In genomic region chr7:27148776-27149641, GRCh38 we compare ENCODE assay signal across 11 cellular contexts. TPM values are rescaled to one million over a fixed set of nuclear protein-coding genes. Genes with fewer than 3 reads are reported as not detected.
DNase-seq lines count a peak whose midpoint lies in the region; ATAC-seq and TF ChIP-seq lines count a peak whose summit lies in the region.
"Had no signal": no experiment of that assay in that cellular context is flagged by ENCODE, and none has a peak within 500 bp of the region (broad histone marks: within the 10 kb centered on the region; RNA-seq: fewer than 3 reads in every experiment).

No MANE protein-coding gene starts in this region.

- DNase-seq in activated T-cell treated with anti-CD3 and anti-CD28 coated beads, Interleukin-2, amount 50 U/mL, for 24 hours = peak; percentile 30
- DNase-seq in activated T-cell treated with anti-CD3 and anti-CD28 coated beads, Interleukin-2, amount 50 U/mL, for 48 hours = no peak
- DNase-seq in RWPE2 (ENCODE audit: low spot score) = no peak
- peak in 1 of 2 donors; percentile 71 for DNase-seq in left lung
- DNase-seq in upper lobe of left lung = peak in 1 of 2 donors; percentile 68
- no peak for DNase-seq in activated CD4-positive, alpha-beta T cell treated with anti-CD3 and anti-CD28 coated beads for 48 hours
- no peak for DNase-seq in stimulated activated CD4-positive, alpha-beta T cell treated with anti-CD3 and anti-CD28 coated beads, Interleukin-4, amount 100 ng/mL, for 24 hours
- DNase-seq: T1000 had no signal

- H3K27me3 Mint-ChIP-seq in activated T-cell treated with anti-CD3 and anti-CD28 coated beads, Interleukin-2, amount 50 U/mL, for 24 hours = peaks cover 96% of the 10 kb centered on the region

- no peak for TF ChIP-seq POLR2A in upper lobe of left lung (IDR thresholded peaks at IDR 0.05)

- intact Hi-C loops in left lung (cut with DNase I) = no loop called here

- no peaks in the 10 kb centered on the region for H3K27me3 ChIP-seq in RWPE2 (ENCODE audit: insufficient read depth, poor library complexity, severe bottlenecking)
- peaks cover 71 to 100% of the 10 kb centered on the region in 2 donors for H3K27me3 ChIP-seq in left lung
- H3K27me3 ChIP-seq in upper lobe of left lung = peaks cover 0 to 53% (median 32%) of the 10 kb centered on the region in 4 donors

- ATAC-seq in RWPE2 (ENCODE audit: low read depth) (peak; percentile 4; the same call in 1 of the 3 replicates), left lung (no peak), upper lobe of left lung (ENCODE audit: low FRiP score in 2 of 2) (no peak), GM18520 (IDR thresholded peaks at IDR 0.05; ENCODE audit: unreplicated experiment) (no peak)
- ATAC-seq: activated naive CD4-positive, alpha-beta T cell treated with anti-CD3 and anti-CD28 coated beads, Interleukin-2, amount 50 U/mL, for 72 hours; CD8-positive, alpha-beta T cell had no signal

- H3K4me3 ChIP-seq in RWPE2 (ENCODE audit: severe bottlenecking) = peak overlapping the region; percentile 38
- H3K4me3 ChIP-seq in left lung = peak overlapping the region; percentile 41 to 46
- H3K4me3 ChIP-seq in upper lobe of left lung = peak overlapping the region in 3 of 4 donors; percentile 24 to 74 (median 62)

- H3K27ac ChIP-seq in RWPE2 (ENCODE audit: poor library complexity, severe bottlenecking) = peak overlapping the region; percentile 85
- peak overlapping the region; percentile 75 to 87 for H3K27ac ChIP-seq in left lung
- H3K27ac ChIP-seq in upper lobe of left lung = peak overlapping the region; percentile 84 to 95 (median 88)

- H3K36me3 ChIP-seq in RWPE2 (ENCODE audit: low read depth) (peaks cover 3% of the 10 kb centered on the region; the same call in 1 of the 2 replicates), left lung (no peaks in the 10 kb centered on the region), upper lobe of left lung (no peaks in the 10 kb centered on the region)

- H3K9me3 ChIP-seq in RWPE2 (ENCODE audit: severe bottlenecking) = no peaks in the 10 kb centered on the region
- no peaks in the 10 kb centered on the region for H3K9me3 ChIP-seq in left lung
- no peaks in the 10 kb centered on the region for H3K9me3 ChIP-seq in upper lobe of left lung

- H3K4me3 Mint-ChIP-seq in activated T-cell treated with anti-CD3 and anti-CD28 coated beads, Interleukin-2, amount 50 U/mL, for 24 hours = no peak overlapping the region

- peaks cover 9% of the 10 kb centered on the region for H3K4me1 ChIP-seq in RWPE2 (ENCODE audit: insufficient read depth, poor library complexity, severe bottlenecking)
- peaks cover 0 to 50% of the 10 kb centered on the region in 2 donors for H3K4me1 ChIP-seq in left lung
- H3K4me1 ChIP-seq in upper lobe of left lung = peaks cover 25 to 48% (median 35%) of the 10 kb centered on the region in 4 donors

- no peak overlapping the region for H3K27ac Mint-ChIP-seq in activated T-cell treated with anti-CD3 and anti-CD28 coated beads, Interleukin-2, amount 50 U/mL, for 24 hours
- H3K27ac Mint-ChIP-seq: activated naive CD4-positive, alpha-beta T cell treated with anti-CD3 and anti-CD28 coated beads, Interleukin-2, amount 50 U/mL, for 72 hours; CD8-positive, alpha-beta T cell had no signal

- H3K4me1 Mint-ChIP-seq in activated T-cell treated with anti-CD3 and anti-CD28 coated beads, Interleukin-2, amount 50 U/mL, for 24 hours (ENCODE audit: low read depth) = peaks cover 30% of the 10 kb centered on the region

- 41 to 42% methylated on average over 19 to 29 of the region's 29 CpGs for WGBS in upper lobe of left lung, 2 donors

- H3K36me3 Mint-ChIP-seq in activated T-cell treated with anti-CD3 and anti-CD28 coated beads, Interleukin-2, amount 50 U/mL, for 24 hours (ENCODE audit: low read depth) = no peaks in the 10 kb centered on the region
- H3K36me3 Mint-ChIP-seq: CD8-positive, alpha-beta T cell had no signal

- H3K9me3 Mint-ChIP-seq in activated T-cell treated with anti-CD3 and anti-CD28 coated beads, Interleukin-2, amount 50 U/mL, for 24 hours = no peaks in the 10 kb centered on the region
- H3K9me3 Mint-ChIP-seq: activated naive CD4-positive, alpha-beta T cell treated with anti-CD3 and anti-CD28 coated beads, Interleukin-2, amount 50 U/mL, for 72 hours; CD8-positive, alpha-beta T cell had no signal

- no peak for TF ChIP-seq EP300 in upper lobe of left lung (IDR thresholded peaks at IDR 0.05)

- no peak for TF ChIP-seq CTCF in RWPE2 (IDR thresholded peaks at IDR 0.05; ENCODE audit: poor library complexity, severe bottlenecking)
- no peak for TF ChIP-seq CTCF in left lung (IDR thresholded peaks at IDR 0.05)
- TF ChIP-seq CTCF in upper lobe of left lung (IDR thresholded peaks at IDR 0.05) = no peak

RNA-seq across cellular contexts. Expression of gene HOXA6, which starts 1.4 kb away (rescaled TPM):
- total RNA-seq in left lung (1 to 10 TPM; 3.5 to 5.0 TPM), upper lobe of left lung (1 to 10 TPM in 4 of 6 donors, under 1 TPM in 1, not detected in 1; 0.61 to 8.4 (median 4.0) TPM)
- total RNA-seq: CD8-positive, alpha-beta T cell had no signal

RNA-seq across cellular contexts. Expression of gene HOXA3, which starts 3.4 kb away (rescaled TPM):
- 1 to 10 TPM; 5.7 to 8.8 TPM for total RNA-seq in left lung
- total RNA-seq in upper lobe of left lung = 10 to 100 TPM in 1 of 6 donors, 1 to 10 TPM in 3, under 1 TPM in 2; 0.20 to 11.4 (median 3.5) TPM
- total RNA-seq: activated naive CD4-positive, alpha-beta T cell treated with anti-CD3 and anti-CD28 coated beads, Interleukin-2, amount 50 U/mL, for 72 hours; CD8-positive, alpha-beta T cell had no signal

RNA-seq across cellular contexts. Expression of gene HOXA5, which starts 5.5 kb away (rescaled TPM):
- total RNA-seq in left lung (10 to 100 TPM; 16.1 to 21.6 TPM), upper lobe of left lung (10 to 100 TPM in 5 of 6 donors, 1 to 10 TPM in 1; 7.8 to 79.9 (median 16.9) TPM)
- total RNA-seq: activated naive CD4-positive, alpha-beta T cell treated with anti-CD3 and anti-CD28 coated beads, Interleukin-2, amount 50 U/mL, for 72 hours had no signal

RNA-seq across cellular contexts. Expression of gene HOXA7, which starts 7.5 kb away (rescaled TPM):
- 1 to 10 TPM; 1.3 to 2.2 TPM for total RNA-seq in left lung
- 1 to 10 TPM in 3 of 6 donors, under 1 TPM in 1, not detected in 2; 0.46 to 3.3 (median 2.5) TPM for total RNA-seq in upper lobe of left lung
- total RNA-seq: activated naive CD4-positive, alpha-beta T cell treated with anti-CD3 and anti-CD28 coated beads, Interleukin-2, amount 50 U/mL, for 72 hours; CD8-positive, alpha-beta T cell had no signal

RNA-seq across cellular contexts. Expression of gene HOXA9, which starts 16.3 kb away (rescaled TPM):
- total RNA-seq in left lung (1 to 10 TPM in 1 of 2 donors, under 1 TPM in 1; 0.73 to 1.4 TPM), upper lobe of left lung (1 to 10 TPM in 2 of 6 donors, under 1 TPM in 3, not detected in 1; 0.30 to 6.1 (median 0.49) TPM)
- total RNA-seq: activated naive CD4-positive, alpha-beta T cell treated with anti-CD3 and anti-CD28 coated beads, Interleukin-2, amount 50 U/mL, for 72 hours; CD8-positive, alpha-beta T cell had no signal
